In the genomic region with DNA sequence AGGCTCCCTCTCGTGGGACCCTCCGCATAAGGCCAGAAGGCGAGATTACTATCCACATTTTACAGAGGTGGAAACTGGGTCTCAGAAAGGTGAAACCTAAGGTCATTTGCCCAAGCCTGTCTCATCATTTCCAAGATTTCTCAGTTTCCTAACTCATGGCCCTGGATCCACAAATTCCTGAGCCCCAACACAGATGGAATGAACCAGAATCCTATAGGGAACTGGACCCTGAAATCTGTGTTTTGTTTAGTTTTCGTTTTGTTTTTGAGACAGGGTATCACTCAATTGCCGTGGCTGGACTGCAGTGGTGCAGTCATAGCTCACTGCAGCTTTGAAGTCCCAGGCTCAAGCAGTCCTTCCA, we compare ENCODE assay signal across 1 cellular context.
TF ChIP-seq lines count a peak whose summit lies in the region.

No MANE protein-coding gene starts in this region.

TF ChIP-seq in HepG2, 621 proteins besides CTCF, POLR2A, EP300 and RAD21 (continued from another document):
- TF ChIP-seq, protein P1, sequence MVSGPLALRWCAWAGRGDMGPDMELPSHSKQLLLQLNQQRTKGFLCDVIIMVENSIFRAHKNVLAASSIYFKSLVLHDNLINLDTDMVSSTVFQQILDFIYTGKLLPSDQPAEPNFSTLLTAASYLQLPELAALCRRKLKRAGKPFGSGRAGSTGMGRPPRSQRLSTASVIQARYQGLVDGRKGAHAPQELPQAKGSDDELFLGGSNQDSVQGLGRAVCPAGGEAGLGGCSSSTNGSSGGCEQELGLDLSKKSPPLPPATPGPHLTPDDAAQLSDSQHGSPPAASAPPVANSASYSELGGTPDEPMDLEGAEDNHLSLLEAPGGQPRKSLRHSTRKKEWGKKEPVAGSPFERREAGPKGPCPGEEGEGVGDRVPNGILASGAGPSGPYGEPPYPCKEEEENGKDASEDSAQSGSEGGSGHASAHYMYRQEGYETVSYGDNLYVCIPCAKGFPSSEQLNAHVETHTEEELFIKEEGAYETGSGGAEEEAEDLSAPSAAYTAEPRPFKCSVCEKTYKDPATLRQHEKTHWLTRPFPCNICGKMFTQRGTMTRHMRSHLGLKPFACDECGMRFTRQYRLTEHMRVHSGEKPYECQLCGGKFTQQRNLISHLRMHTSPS (CRISPR knock-in tag; IDR thresholded peaks at IDR 0.05; ENCODE audit: low read depth), result no peak
- TF ChIP-seq SOX13 (IDR thresholded peaks at IDR 0.05) (no peak), SOX13 (CRISPR knock-in tag; conservative IDR thresholded peaks at IDR 0.05 in 1 of 2, IDR thresholded peaks at IDR 0.05 in 1 of 2) (no peak), IRF2 (CRISPR knock-in tag; IDR thresholded peaks at IDR 0.05) (0 out of 2 replicates have a peak, but pooled peaks have one; percentile 37), MTA1 (CRISPR knock-in tag; IDR thresholded peaks at IDR 0.05; ENCODE audit: borderline replicate concordance) (no peak), NR3C1 (CRISPR knock-in tag; IDR thresholded peaks at IDR 0.05) (no peak), SETDB1 (CRISPR knock-in tag; IDR thresholded peaks at IDR 0.05; ENCODE audit: borderline replicate concordance) (no peak), ZMYM3 (CRISPR knock-in tag; IDR thresholded peaks at IDR 0.05) (no peak), ZNF468 (CRISPR knock-in tag; IDR thresholded peaks at IDR 0.05) (no peak), GLI4 (CRISPR knock-in tag; IDR thresholded peaks at IDR 0.05; ENCODE audit: borderline replicate concordance) (no peak), FOXP1 (IDR thresholded peaks at IDR 0.05) (no peak), FOXP1 (CRISPR knock-in tag; IDR thresholded peaks at IDR 0.05) (no peak), ZSCAN25 (CRISPR knock-in tag; IDR thresholded peaks at IDR 0.05) (no peak), AHR (CRISPR knock-in tag; IDR thresholded peaks at IDR 0.05) (no peak), CREB1 (IDR thresholded peaks at IDR 0.05) (no peak), CREB1 (CRISPR knock-in tag; IDR thresholded peaks at IDR 0.05) (0 out of 2 replicates have a peak, but pooled peaks have one; percentile 49), ZNF614 (CRISPR knock-in tag; IDR thresholded peaks at IDR 0.05; ENCODE audit: borderline replicate concordance) (0 out of 2 replicates have a peak, but pooled peaks have one; percentile 39), KLF16 (CRISPR knock-in tag; IDR thresholded peaks at IDR 0.05) (no peak), ZNF547 (CRISPR knock-in tag; IDR thresholded peaks at IDR 0.05) (no peak), MIXL1 (CRISPR knock-in tag; IDR thresholded peaks at IDR 0.05) (no peak), CHD4 (IDR thresholded peaks at IDR 0.05; ENCODE audit: borderline replicate concordance, low read length) (peak; percentile 18)
- TF ChIP-seq, protein P2, sequence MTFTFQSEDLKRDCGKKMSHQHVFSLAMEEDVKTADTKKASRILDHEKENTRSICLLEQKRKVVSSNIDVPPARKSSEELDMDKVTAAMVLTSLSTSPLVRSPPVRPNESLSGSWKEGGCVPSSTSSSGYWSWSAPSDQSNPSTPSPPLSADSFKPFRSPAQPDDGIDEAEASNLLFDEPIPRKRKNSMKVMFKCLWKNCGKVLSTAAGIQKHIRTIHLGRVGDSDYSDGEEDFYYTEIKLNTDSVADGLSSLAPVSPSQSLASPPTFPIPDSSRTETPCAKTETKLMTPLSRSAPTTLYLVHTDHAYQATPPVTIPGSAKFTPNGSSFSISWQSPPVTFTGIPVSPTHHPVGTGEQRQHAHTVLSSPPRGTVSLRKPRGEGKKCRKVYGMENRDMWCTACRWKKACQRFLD (CRISPR knock-in tag; IDR thresholded peaks at IDR 0.05; ENCODE audit: borderline replicate concordance), result no peak
- TF ChIP-seq, protein P3, sequence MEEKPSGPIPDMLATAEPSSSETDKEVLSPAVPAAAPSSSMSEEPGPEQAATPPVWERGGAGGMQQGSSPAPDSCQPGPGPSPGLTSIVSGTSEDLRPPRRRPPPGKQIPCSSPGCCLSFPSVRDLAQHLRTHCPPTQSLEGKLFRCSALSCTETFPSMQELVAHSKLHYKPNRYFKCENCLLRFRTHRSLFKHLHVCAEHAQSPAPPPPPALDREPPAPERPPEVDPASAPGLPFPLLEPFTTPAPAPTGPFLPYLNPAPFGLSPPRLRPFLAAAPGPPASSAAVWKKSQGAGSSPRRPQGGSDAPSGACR (CRISPR knock-in tag; IDR thresholded peaks at IDR 0.05), result no peak
- TF ChIP-seq, protein P4, sequence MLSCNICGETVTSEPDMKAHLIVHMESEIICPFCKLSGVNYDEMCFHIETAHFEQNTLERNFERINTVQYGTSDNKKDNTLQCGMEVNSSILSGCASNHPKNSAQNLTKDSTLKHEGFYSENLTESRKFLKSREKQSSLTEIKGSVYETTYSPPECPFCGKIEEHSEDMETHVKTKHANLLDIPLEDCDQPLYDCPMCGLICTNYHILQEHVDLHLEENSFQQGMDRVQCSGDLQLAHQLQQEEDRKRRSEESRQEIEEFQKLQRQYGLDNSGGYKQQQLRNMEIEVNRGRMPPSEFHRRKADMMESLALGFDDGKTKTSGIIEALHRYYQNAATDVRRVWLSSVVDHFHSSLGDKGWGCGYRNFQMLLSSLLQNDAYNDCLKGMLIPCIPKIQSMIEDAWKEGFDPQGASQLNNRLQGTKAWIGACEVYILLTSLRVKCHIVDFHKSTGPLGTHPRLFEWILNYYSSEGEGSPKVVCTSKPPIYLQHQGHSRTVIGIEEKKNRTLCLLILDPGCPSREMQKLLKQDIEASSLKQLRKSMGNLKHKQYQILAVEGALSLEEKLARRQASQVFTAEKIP (CRISPR knock-in tag; IDR thresholded peaks at IDR 0.05; ENCODE audit: borderline replicate concordance), result no peak
- TF ChIP-seq, protein P5, sequence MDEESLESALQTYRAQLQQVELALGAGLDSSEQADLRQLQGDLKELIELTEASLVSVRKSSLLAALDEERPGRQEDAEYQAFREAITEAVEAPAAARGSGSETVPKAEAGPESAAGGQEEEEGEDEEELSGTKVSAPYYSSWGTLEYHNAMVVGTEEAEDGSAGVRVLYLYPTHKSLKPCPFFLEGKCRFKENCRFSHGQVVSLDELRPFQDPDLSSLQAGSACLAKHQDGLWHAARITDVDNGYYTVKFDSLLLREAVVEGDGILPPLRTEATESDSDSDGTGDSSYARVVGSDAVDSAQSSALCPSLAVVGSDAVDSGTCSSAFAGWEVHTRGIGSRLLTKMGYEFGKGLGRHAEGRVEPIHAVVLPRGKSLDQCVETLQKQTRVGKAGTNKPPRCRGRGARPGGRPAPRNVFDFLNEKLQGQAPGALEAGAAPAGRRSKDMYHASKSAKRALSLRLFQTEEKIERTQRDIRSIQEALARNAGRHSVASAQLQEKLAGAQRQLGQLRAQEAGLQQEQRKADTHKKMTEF (CRISPR knock-in tag; IDR thresholded peaks at IDR 0.05), result 0 out of 2 replicates have a peak, but pooled peaks have one; percentile 47
- TF ChIP-seq, protein P6, sequence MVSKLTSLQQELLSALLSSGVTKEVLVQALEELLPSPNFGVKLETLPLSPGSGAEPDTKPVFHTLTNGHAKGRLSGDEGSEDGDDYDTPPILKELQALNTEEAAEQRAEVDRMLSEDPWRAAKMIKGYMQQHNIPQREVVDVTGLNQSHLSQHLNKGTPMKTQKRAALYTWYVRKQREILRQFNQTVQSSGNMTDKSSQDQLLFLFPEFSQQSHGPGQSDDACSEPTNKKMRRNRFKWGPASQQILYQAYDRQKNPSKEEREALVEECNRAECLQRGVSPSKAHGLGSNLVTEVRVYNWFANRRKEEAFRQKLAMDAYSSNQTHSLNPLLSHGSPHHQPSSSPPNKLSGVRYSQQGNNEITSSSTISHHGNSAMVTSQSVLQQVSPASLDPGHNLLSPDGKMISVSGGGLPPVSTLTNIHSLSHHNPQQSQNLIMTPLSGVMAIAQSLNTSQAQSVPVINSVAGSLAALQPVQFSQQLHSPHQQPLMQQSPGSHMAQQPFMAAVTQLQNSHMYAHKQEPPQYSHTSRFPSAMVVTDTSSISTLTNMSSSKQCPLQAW (CRISPR knock-in tag; IDR thresholded peaks at IDR 0.05), result 0 out of 2 replicates have a peak, but pooled peaks have one; percentile 31
- TF ChIP-seq, protein P7, sequence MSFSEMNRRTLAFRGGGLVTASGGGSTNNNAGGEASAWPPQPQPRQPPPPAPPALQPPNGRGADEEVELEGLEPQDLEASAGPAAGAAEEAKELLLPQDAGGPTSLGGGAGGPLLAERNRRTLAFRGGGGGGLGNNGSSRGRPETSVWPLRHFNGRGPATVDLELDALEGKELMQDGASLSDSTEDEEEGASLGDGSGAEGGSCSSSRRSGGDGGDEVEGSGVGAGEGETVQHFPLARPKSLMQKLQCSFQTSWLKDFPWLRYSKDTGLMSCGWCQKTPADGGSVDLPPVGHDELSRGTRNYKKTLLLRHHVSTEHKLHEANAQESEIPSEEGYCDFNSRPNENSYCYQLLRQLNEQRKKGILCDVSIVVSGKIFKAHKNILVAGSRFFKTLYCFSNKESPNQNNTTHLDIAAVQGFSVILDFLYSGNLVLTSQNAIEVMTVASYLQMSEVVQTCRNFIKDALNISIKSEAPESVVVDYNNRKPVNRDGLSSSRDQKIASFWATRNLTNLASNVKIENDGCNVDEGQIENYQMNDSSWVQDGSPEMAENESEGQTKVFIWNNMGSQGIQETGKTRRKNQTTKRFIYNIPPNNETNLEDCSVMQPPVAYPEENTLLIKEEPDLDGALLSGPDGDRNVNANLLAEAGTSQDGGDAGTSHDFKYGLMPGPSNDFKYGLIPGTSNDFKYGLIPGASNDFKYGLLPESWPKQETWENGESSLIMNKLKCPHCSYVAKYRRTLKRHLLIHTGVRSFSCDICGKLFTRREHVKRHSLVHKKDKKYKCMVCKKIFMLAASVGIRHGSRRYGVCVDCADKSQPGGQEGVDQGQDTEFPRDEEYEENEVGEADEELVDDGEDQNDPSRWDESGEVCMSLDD (CRISPR knock-in tag; IDR thresholded peaks at IDR 0.05; ENCODE audit: borderline replicate concordance), result no peak
- TF ChIP-seq, protein P8, sequence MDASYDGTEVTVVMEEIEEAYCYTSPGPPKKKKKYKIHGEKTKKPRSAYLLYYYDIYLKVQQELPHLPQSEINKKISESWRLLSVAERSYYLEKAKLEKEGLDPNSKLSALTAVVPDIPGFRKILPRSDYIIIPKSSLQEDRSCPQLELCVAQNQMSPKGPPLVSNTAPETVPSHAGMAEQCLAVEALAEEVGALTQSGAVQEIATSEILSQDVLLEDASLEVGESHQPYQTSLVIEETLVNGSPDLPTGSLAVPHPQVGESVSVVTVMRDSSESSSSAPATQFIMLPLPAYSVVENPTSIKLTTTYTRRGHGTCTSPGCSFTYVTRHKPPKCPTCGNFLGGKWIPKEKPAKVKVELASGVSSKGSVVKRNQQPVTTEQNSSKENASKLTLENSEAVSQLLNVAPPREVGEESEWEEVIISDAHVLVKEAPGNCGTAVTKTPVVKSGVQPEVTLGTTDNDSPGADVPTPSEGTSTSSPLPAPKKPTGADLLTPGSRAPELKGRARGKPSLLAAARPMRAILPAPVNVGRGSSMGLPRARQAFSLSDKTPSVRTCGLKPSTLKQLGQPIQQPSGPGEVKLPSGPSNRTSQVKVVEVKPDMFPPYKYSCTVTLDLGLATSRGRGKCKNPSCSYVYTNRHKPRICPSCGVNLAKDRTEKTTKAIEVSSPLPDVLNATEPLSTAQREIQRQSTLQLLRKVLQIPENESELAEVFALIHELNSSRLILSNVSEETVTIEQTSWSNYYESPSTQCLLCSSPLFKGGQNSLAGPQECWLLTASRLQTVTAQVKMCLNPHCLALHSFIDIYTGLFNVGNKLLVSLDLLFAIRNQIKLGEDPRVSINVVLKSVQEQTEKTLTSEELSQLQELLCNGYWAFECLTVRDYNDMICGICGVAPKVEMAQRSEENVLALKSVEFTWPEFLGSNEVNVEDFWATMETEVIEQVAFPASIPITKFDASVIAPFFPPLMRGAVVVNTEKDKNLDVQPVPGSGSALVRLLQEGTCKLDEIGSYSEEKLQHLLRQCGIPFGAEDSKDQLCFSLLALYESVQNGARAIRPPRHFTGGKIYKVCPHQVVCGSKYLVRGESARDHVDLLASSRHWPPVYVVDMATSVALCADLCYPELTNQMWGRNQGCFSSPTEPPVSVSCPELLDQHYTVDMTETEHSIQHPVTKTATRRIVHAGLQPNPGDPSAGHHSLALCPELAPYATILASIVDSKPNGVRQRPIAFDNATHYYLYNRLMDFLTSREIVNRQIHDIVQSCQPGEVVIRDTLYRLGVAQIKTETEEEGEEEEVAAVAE (CRISPR knock-in tag; IDR thresholded peaks at IDR 0.05; ENCODE audit: borderline replicate concordance), result no peak
- TF ChIP-seq, protein P9, sequence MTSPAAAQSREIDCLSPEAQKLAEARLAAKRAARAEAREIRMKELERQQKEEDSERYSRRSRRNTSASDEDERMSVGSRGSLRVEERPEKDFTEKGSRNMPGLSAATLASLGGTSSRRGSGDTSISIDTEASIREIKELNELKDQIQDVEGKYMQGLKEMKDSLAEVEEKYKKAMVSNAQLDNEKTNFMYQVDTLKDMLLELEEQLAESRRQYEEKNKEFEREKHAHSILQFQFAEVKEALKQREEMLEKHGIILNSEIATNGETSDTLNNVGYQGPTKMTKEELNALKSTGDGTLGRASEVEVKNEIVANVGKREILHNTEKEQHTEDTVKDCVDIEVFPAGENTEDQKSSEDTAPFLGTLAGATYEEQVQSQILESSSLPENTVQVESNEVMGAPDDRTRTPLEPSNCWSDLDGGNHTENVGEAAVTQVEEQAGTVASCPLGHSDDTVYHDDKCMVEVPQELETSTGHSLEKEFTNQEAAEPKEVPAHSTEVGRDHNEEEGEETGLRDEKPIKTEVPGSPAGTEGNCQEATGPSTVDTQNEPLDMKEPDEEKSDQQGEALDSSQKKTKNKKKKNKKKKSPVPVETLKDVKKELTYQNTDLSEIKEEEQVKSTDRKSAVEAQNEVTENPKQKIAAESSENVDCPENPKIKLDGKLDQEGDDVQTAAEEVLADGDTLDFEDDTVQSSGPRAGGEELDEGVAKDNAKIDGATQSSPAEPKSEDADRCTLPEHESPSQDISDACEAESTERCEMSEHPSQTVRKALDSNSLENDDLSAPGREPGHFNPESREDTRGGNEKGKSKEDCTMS (CRISPR knock-in tag; conservative IDR thresholded peaks at IDR 0.05), result no peak
